In genomic region chr19:12611361-12611699, GRCh38 we compare ENCODE assay signal across 8 cellular contexts. TPM values are rescaled to one million over a fixed set of nuclear protein-coding genes. Genes with fewer than 3 reads are reported as not detected.
A peak's percentile ranks its signal among the peaks of the same experiment; 100 is the strongest.
DNase-seq lines count a peak whose midpoint lies in the region; ATAC-seq and TF ChIP-seq lines count a peak whose summit lies in the region.

No MANE protein-coding gene starts in this region.

- H3K4me3 ChIP-seq in Jurkat, Clone E6-1 (ENCODE audit: low read length) = peak overlapping the region; percentile 68
- peak overlapping the region; percentile 54 to 92 (median 77) for H3K4me3 ChIP-seq in thyroid gland (replicated peaks in 1 of 3)

- TF ChIP-seq CTCF in endothelial cell (IDR thresholded peaks at IDR 0.05; ENCODE audit: unreplicated experiment) (no peak), thyroid gland (IDR thresholded peaks at IDR 0.05) (no peak)

- H3K4me3 Mint-ChIP-seq in endothelial cell (ENCODE audit: unreplicated experiment) (peak overlapping the region; percentile 100), memory B cell (peak overlapping the region; percentile 100)

- no peaks in the 10 kb centered on the region for H3K27me3 ChIP-seq in thyroid gland

- DNase-seq in DMS 273 (lab: John Stamatoyannopoulos, UW; ENCODE audit: unreplicated experiment) (peak; percentile 91), endothelial cell (ENCODE audit: low spot score) (peak; percentile 74), memory B cell (ENCODE audit: low spot score in 2 of 2) (no peak), thyroid gland (peak; percentile 81 to 86), middle frontal gyrus (ENCODE audit: extremely low spot score, low spot score) (no peak)
- DNase-seq in Jurkat, Clone E6-1 (ENCODE audit: low read depth, low spot score) = no peak

- peak overlapping the region; percentile 93 to 98 (median 96) for H3K27ac ChIP-seq in thyroid gland

- intact Hi-C loops in thyroid gland (cut with DNase I) = no loop called here

- H3K4me1 ChIP-seq in thyroid gland = peaks cover 12 to 48% of the 10 kb centered on the region in 2 donors

- 0% methylated on average over 10 of the region's 10 CpGs for WGBS in thyroid gland, 2 donors

- peaks cover 4 to 8% of the 10 kb centered on the region in 2 donors for H3K36me3 ChIP-seq in thyroid gland

- H3K36me3 Mint-ChIP-seq in endothelial cell (ENCODE audit: low read depth, unreplicated experiment) (peaks cover 12% of the 10 kb centered on the region), memory B cell (peaks cover 9% of the 10 kb centered on the region)

- ATAC-seq in SK-N-SH treated with all-trans-retinoic acid at 6 μM for 48 hours = peak; percentile 80
- no peak for ATAC-seq in memory B cell (ENCODE audit: low read depth)
- no peak for ATAC-seq in HG03159 (IDR thresholded peaks at IDR 0.05; ENCODE audit: unreplicated experiment)

- TF ChIP-seq POLR2A in thyroid gland (IDR thresholded peaks at IDR 0.05) = peak in 1 of 2 donors; percentile 47

- peaks cover 13% of the 10 kb centered on the region for H3K27me3 Mint-ChIP-seq in endothelial cell (ENCODE audit: unreplicated experiment)
- H3K27me3 Mint-ChIP-seq in memory B cell = no peaks in the 10 kb centered on the region

- no peaks in the 10 kb centered on the region for H3K9me3 Mint-ChIP-seq in endothelial cell (ENCODE audit: unreplicated experiment)
- H3K9me3 Mint-ChIP-seq in memory B cell = no peaks in the 10 kb centered on the region

- H3K9me3 ChIP-seq in thyroid gland = no peaks in the 10 kb centered on the region

- H3K27ac Mint-ChIP-seq in endothelial cell (ENCODE audit: unreplicated experiment) = peak overlapping the region; percentile 100
- peak overlapping the region; percentile 96 for H3K27ac Mint-ChIP-seq in memory B cell

- H3K4me1 Mint-ChIP-seq in endothelial cell (ENCODE audit: unreplicated experiment) (peaks cover 6% of the 10 kb centered on the region), memory B cell (peaks cover 30% of the 10 kb centered on the region)

TF ChIP-seq in SK-N-SH treated with all-trans-retinoic acid at 6 μM for 48 hours, 23 proteins besides CTCF, POLR2A, EP300 and RAD21:
- TF ChIP-seq, protein P1, sequence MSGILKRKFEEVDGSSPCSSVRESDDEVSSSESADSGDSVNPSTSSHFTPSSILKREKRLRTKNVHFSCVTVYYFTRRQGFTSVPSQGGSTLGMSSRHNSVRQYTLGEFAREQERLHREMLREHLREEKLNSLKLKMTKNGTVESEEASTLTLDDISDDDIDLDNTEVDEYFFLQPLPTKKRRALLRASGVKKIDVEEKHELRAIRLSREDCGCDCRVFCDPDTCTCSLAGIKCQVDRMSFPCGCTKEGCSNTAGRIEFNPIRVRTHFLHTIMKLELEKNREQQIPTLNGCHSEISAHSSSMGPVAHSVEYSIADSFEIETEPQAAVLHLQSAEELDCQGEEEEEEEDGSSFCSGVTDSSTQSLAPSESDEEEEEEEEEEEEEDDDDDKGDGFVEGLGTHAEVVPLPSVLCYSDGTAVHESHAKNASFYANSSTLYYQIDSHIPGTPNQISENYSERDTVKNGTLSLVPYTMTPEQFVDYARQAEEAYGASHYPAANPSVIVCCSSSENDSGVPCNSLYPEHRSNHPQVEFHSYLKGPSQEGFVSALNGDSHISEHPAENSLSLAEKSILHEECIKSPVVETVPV (CRISPR knock-in tag; IDR thresholded peaks at IDR 0.05) = no peak
- TF ChIP-seq ZC3H10 (CRISPR knock-in tag; IDR thresholded peaks at IDR 0.05) = no peak
- TF ChIP-seq POU6F1 (CRISPR knock-in tag; IDR thresholded peaks at IDR 0.05; ENCODE audit: borderline replicate concordance, low read depth) = no peak
- no peak for TF ChIP-seq BACH2 (CRISPR knock-in tag; IDR thresholded peaks at IDR 0.05; ENCODE audit: borderline replicate concordance)
- TF ChIP-seq ZNF70 (CRISPR knock-in tag; IDR thresholded peaks at IDR 0.05) = no peak
- TF ChIP-seq TCF4 (CRISPR knock-in tag; IDR thresholded peaks at IDR 0.05; ENCODE audit: borderline replicate concordance) = no peak
- TF ChIP-seq OSR1 (CRISPR knock-in tag; IDR thresholded peaks at IDR 0.05) = no peak
- TF ChIP-seq PATZ1 (CRISPR knock-in tag; IDR thresholded peaks at IDR 0.05; ENCODE audit: borderline replicate concordance) = no peak
- no peak for TF ChIP-seq ZNF565 (CRISPR knock-in tag; conservative IDR thresholded peaks at IDR 0.05; ENCODE audit: low read depth)
- no peak for TF ChIP-seq ZNF8 (CRISPR knock-in tag; IDR thresholded peaks at IDR 0.05)
- TF ChIP-seq RARB (CRISPR knock-in tag; IDR thresholded peaks at IDR 0.05) = no peak

RNA-seq across cellular contexts. Expression of gene ZNF791, which starts 0.6 kb away (rescaled TPM):
- polyA plus RNA-seq in Jurkat, Clone E6-1 (2012; ENCODE audit: insufficient read depth, insufficient read length) = 9.3 TPM
- total RNA-seq in endothelial cell (ENCODE audit: unreplicated experiment) (29.3 TPM), thyroid gland (10 to 100 TPM; 37.8 to 44.9 (median 39.5) TPM)

RNA-seq across cellular contexts. Expression of gene ZNF490, which starts 0.7 kb away (rescaled TPM):
- 1.00 TPM for polyA plus RNA-seq in Jurkat, Clone E6-1 (2012; ENCODE audit: insufficient read depth, insufficient read length)
- total RNA-seq in endothelial cell (ENCODE audit: unreplicated experiment) (11.9 TPM), thyroid gland (10 to 100 TPM; 11.3 to 28.9 (median 17.5) TPM)

RNA-seq across cellular contexts. Expression of gene MAN2B1, which starts 55.2 kb away (rescaled TPM):
- 27.9 TPM for polyA plus RNA-seq in Jurkat, Clone E6-1 (2012; ENCODE audit: insufficient read depth, insufficient read length)
- 98.4 TPM for total RNA-seq in endothelial cell (ENCODE audit: unreplicated experiment)
- total RNA-seq in thyroid gland = 100 to 1,000 TPM in 1 of 4 donors, 10 to 100 TPM in 3; 38.0 to 106 (median 82.5) TPM

RNA-seq across cellular contexts. Expression of gene WDR83, which starts 55.3 kb away (rescaled TPM):
- polyA plus RNA-seq in Jurkat, Clone E6-1 (2012; ENCODE audit: insufficient read depth, insufficient read length) = 41.6 TPM
- total RNA-seq in endothelial cell (ENCODE audit: unreplicated experiment) = 13.2 TPM
- total RNA-seq in thyroid gland = 10 to 100 TPM in 3 of 4 donors, 1 to 10 TPM in 1; 9.5 to 17.5 (median 14.3) TPM

Comparison
In these comparisons a context has a peak if more than half of its experiments do, and no peak if none do; other contexts are left out.
1. DNase-seq: peak in DMS 273 (single experiment), endothelial cell (single experiment) and thyroid gland (2 of 2); none in Jurkat, Clone E6-1 (single experiment), memory B cell (0 of 2) and middle frontal gyrus (single experiment).